Comparison of ENCODE assay signal across 25 cellular contexts in genomic region chr19:55352040-55352439, GRCh38. TPM values are rescaled to one million over a fixed set of nuclear protein-coding genes. Genes with fewer than 3 reads are reported as not detected.
DNase-seq lines count a peak whose midpoint lies in the region; ATAC-seq and TF ChIP-seq lines count a peak whose summit lies in the region.
"Had no signal": no experiment of that assay in that cellular context is flagged by ENCODE, and none has a peak within 500 bp of the region (broad histone marks: within the 10 kb centered on the region; RNA-seq: fewer than 3 reads in every experiment).

No MANE protein-coding gene starts in this region.

- H3K4me1 ChIP-seq in mammary epithelial cell (ENCODE audit: insufficient read depth, low read length): peaks cover 30% of the 10 kb centered on the region

- H3K27me3 ChIP-seq in mammary epithelial cell (ENCODE audit: insufficient read depth, low read length): no peaks in the 10 kb centered on the region
- H3K27me3 ChIP-seq: ovary had no signal

- H2AFZ ChIP-seq in mammary epithelial cell (ENCODE audit: low read depth, low read length): no peak overlapping the region

- H3K9me3 ChIP-seq in mammary epithelial cell (replicated peaks; ENCODE audit: insufficient read depth, low read length): no peaks in the 10 kb centered on the region
- H3K9me3 ChIP-seq: ovary, right atrium auricular region, stomach, tibial nerve had no signal

- POLR2A ChIA-PET in activated CD4-positive, alpha-beta memory T cell treated with anti-CD3 and anti-CD28 coated beads, Interleukin-2, amount 10 ng/mL, durations not matched to agents 7 days and 5 days (lab: Charles Lee): interaction anchor here (0.9 to 2.5 kb wide), 2 partner anchors 13 to 92 kb away, joined by 3 to 13 read pairs; partner anchors contain the start of gene KMT5C
- POLR2A ChIA-PET in activated CD4-positive, alpha-beta memory T cell treated with anti-CD3 and anti-CD28 coated beads for 36 hours (lab: Charles Lee): no interaction called here

- no peaks in the 10 kb centered on the region for H3K36me3 ChIP-seq in mammary epithelial cell (ENCODE audit: insufficient read depth, low read length)
- H3K36me3 ChIP-seq: ovary had no signal

- no peak for TF ChIP-seq POLR2A in NB4 (IDR thresholded peaks at IDR 0.05; ENCODE audit: extremely low read depth, insufficient read length)

- H4K20me1 ChIP-seq in mammary epithelial cell (ENCODE audit: insufficient read depth, low read length): no peaks in the 10 kb centered on the region

- TF ChIP-seq CTCF in NB4 (IDR thresholded peaks at IDR 0.05; ENCODE audit: low read depth, low read length): no peak
- TF ChIP-seq CTCF in mammary epithelial cell (conservative IDR thresholded peaks at IDR 0.05 in 1 of 2, IDR thresholded peaks at IDR 0.05 in 1 of 2; ENCODE audit: extremely low read depth in 1 of 2, insufficient read depth in 1 of 2, low read depth in 1 of 2, low read length in 2 of 2): no peak

- no peak overlapping the region for H3K9ac ChIP-seq in mammary epithelial cell (ENCODE audit: insufficient read depth, low read length)

- H3K4me3 Mint-ChIP-seq in activated CD4-positive, alpha-beta memory T cell treated with anti-CD3 and anti-CD28 coated beads, Interleukin-2, amount 10 ng/mL, durations not matched to agents 7 days and 5 days: no peak overlapping the region
- H3K4me3 Mint-ChIP-seq in activated CD4-positive, alpha-beta memory T cell treated with anti-CD3 and anti-CD28 coated beads for 36 hours: no peak overlapping the region
- peak overlapping the region; percentile 68 for H3K4me3 Mint-ChIP-seq in stimulated activated effector memory CD8-positive, alpha-beta T cell treated with anti-CD3 and anti-CD28 coated beads, Interleukin-12 subunit alpha, Interleukin-12 subunit beta, amount 100 ng/mL, for 72 hours
- no peak overlapping the region for H3K4me3 Mint-ChIP-seq in T-helper 2 cell treated with Interferon-gamma antibody and Interleukin-4, amounts not matched to agents 5 μg/mL and 100 μg/mL, for 36 hours

- dilution Hi-C loops in mammary epithelial cell (cut with HindIII; ENCODE audit: low sequenced_read_pairs): loop anchor here (5.0 to 10.0 kb wide), 3 partner anchors 100 to 237 kb away; partner anchors contain the start of genes PPP1R12C and ZNF628

- in situ Hi-C loops in mammary epithelial cell (cut with MboI; ENCODE audit: low sequenced_read_pairs in 2 of 2): no loop called here

- no peak overlapping the region for H3K4me2 ChIP-seq in mammary epithelial cell (ENCODE audit: insufficient read depth, low read depth, low read length)

- peaks cover 41% of the 10 kb centered on the region for H3K27me3 Mint-ChIP-seq in activated CD4-positive, alpha-beta memory T cell treated with anti-CD3 and anti-CD28 coated beads, Interleukin-2, amount 10 ng/mL, durations not matched to agents 7 days and 5 days
- H3K27me3 Mint-ChIP-seq in activated CD4-positive, alpha-beta memory T cell treated with anti-CD3 and anti-CD28 coated beads for 36 hours: peaks cover 41% of the 10 kb centered on the region
- peaks cover 46% of the 10 kb centered on the region for H3K27me3 Mint-ChIP-seq in T-helper 2 cell treated with Interferon-gamma antibody and Interleukin-4, amounts not matched to agents 5 μg/mL and 100 μg/mL, for 36 hours (ENCODE audit: low read depth)

- WGBS in mammary epithelial cell (ENCODE audit: low coverage, missing lambda C conversion rate): 78% methylated on average over 5 of the region's 6 CpGs

- H3K27ac ChIP-seq in mammary epithelial cell (ENCODE audit: insufficient read depth, low read depth, low read length): no peak overlapping the region
- H3K27ac ChIP-seq: ovary, right atrium auricular region, stomach, tibial nerve had no signal

- no TSS peak for BruUV-seq in mammary epithelial cell (replicated peaks; lab: Mats Ljungman, UMichigan)

- intact Hi-C loops in activated CD4-positive, alpha-beta memory T cell treated with anti-CD3 and anti-CD28 coated beads for 36 hours (cut with micrococcal nuclease): no loop called here
- intact Hi-C loops in mammary epithelial cell (cut with micrococcal nuclease): no loop called here

- H3K4me3 ChIP-seq in NB4 (ENCODE audit: low read depth, low read length) (no peak overlapping the region), mammary epithelial cell (replicated peaks in 1 of 3; ENCODE audit: insufficient read depth in 1 of 3, low read depth in 2 of 3, low read length in 3 of 3) (no peak overlapping the region)
- H3K4me3 ChIP-seq: ovary, right atrium auricular region, stomach, tibial nerve had no signal

- H3K36me3 Mint-ChIP-seq in activated CD4-positive, alpha-beta memory T cell treated with anti-CD3 and anti-CD28 coated beads, Interleukin-2, amount 10 ng/mL, durations not matched to agents 7 days and 5 days (ENCODE audit: low read depth): peaks cover 3% of the 10 kb centered on the region
- no peaks in the 10 kb centered on the region for H3K36me3 Mint-ChIP-seq in activated CD4-positive, alpha-beta memory T cell treated with anti-CD3 and anti-CD28 coated beads for 36 hours
- peaks cover 13% of the 10 kb centered on the region for H3K36me3 Mint-ChIP-seq in stimulated activated effector memory CD8-positive, alpha-beta T cell treated with anti-CD3 and anti-CD28 coated beads, Interleukin-12 subunit alpha, Interleukin-12 subunit beta, amount 100 ng/mL, for 72 hours
- H3K36me3 Mint-ChIP-seq in T-helper 2 cell treated with Interferon-gamma antibody and Interleukin-4, amounts not matched to agents 5 μg/mL and 100 μg/mL, for 36 hours (ENCODE audit: low read depth): peaks cover 2% of the 10 kb centered on the region
- H3K36me3 Mint-ChIP-seq: brain had no signal

- DNase-seq in activated CD4-positive, alpha-beta memory T cell treated with anti-CD3 and anti-CD28 coated beads, Interleukin-2, amount 10 ng/mL, durations not matched to agents 7 days and 5 days: peak; percentile 45
- DNase-seq in activated CD4-positive, alpha-beta memory T cell treated with anti-CD3 and anti-CD28 coated beads for 36 hours: no peak
- DNase-seq in NB4 (ENCODE audit: low read depth) (peak; percentile 39), mammary epithelial cell (peak; percentile 84), KG1 (lab: John Stamatoyannopoulos, UW) (no peak), DMS53 treated with DMSO at 0.1 percent for 48 hours (lab: John Stamatoyannopoulos, UW; ENCODE audit: unreplicated experiment) (no peak)
- no peak for DNase-seq in stimulated activated effector memory CD8-positive, alpha-beta T cell treated with anti-CD3 and anti-CD28 coated beads, Interleukin-12 subunit alpha, Interleukin-12 subunit beta, amount 100 ng/mL, for 72 hours (ENCODE audit: low spot score in 2 of 2)
- DNase-seq in T-helper 2 cell treated with Interferon-gamma antibody and Interleukin-4, amounts not matched to agents 5 μg/mL and 100 μg/mL, for 36 hours (ENCODE audit: low spot score): no peak
- DNase-seq: activated CD4-positive, alpha-beta T cell treated with anti-CD3 and anti-CD28 coated beads for 48 hours; activated CD8-positive, alpha-beta memory T cell treated with anti-CD3 and anti-CD28 coated beads, Interleukin-2, amount 50 U/mL, for 48 hours; activated effector memory CD4-positive, alpha-beta T cell treated with anti-CD3 and anti-CD28 coated beads, Interleukin-2, amount 50 U/mL, for 16 hours; effector memory CD4-positive, alpha-beta T cell; MV-4-11; naive B cell; NCI-H1930; NCI-H345; NCI-H774; SIG-M5; stimulated activated CD4-positive, alpha-beta T cell treated with anti-CD3 and anti-CD28 coated beads, Interleukin-12 subunit alpha, Interleukin-12 subunit beta, amount 100 ng/mL, for 4 hours; stomach had no signal

- H3K27ac Mint-ChIP-seq in activated CD4-positive, alpha-beta memory T cell treated with anti-CD3 and anti-CD28 coated beads, Interleukin-2, amount 10 ng/mL, durations not matched to agents 7 days and 5 days: peak overlapping the region; percentile 26
- no peak overlapping the region for H3K27ac Mint-ChIP-seq in activated CD4-positive, alpha-beta memory T cell treated with anti-CD3 and anti-CD28 coated beads for 36 hours
- H3K27ac Mint-ChIP-seq in stimulated activated effector memory CD8-positive, alpha-beta T cell treated with anti-CD3 and anti-CD28 coated beads, Interleukin-12 subunit alpha, Interleukin-12 subunit beta, amount 100 ng/mL, for 72 hours: no peak overlapping the region
- no peak overlapping the region for H3K27ac Mint-ChIP-seq in T-helper 2 cell treated with Interferon-gamma antibody and Interleukin-4, amounts not matched to agents 5 μg/mL and 100 μg/mL, for 36 hours
- H3K27ac Mint-ChIP-seq: brain had no signal

- peak; percentile 41 for ATAC-seq in stimulated activated effector memory CD8-positive, alpha-beta T cell treated with anti-CD3 and anti-CD28 coated beads, Interleukin-12 subunit alpha, Interleukin-12 subunit beta, amount 100 ng/mL, for 72 hours

- H3K4me1 Mint-ChIP-seq in activated CD4-positive, alpha-beta memory T cell treated with anti-CD3 and anti-CD28 coated beads, Interleukin-2, amount 10 ng/mL, durations not matched to agents 7 days and 5 days: peaks cover 34% of the 10 kb centered on the region
- peaks cover 13% of the 10 kb centered on the region for H3K4me1 Mint-ChIP-seq in activated CD4-positive, alpha-beta memory T cell treated with anti-CD3 and anti-CD28 coated beads for 36 hours (ENCODE audit: low read depth)
- peaks cover 33% of the 10 kb centered on the region for H3K4me1 Mint-ChIP-seq in stimulated activated effector memory CD8-positive, alpha-beta T cell treated with anti-CD3 and anti-CD28 coated beads, Interleukin-12 subunit alpha, Interleukin-12 subunit beta, amount 100 ng/mL, for 72 hours
- H3K4me1 Mint-ChIP-seq in T-helper 2 cell treated with Interferon-gamma antibody and Interleukin-4, amounts not matched to agents 5 μg/mL and 100 μg/mL, for 36 hours (ENCODE audit: low read depth): peaks cover 17% of the 10 kb centered on the region

- H3K79me2 ChIP-seq in mammary epithelial cell (ENCODE audit: insufficient read depth, low read length): no peaks in the 10 kb centered on the region

- CTCF ChIA-PET in activated CD4-positive, alpha-beta memory T cell treated with anti-CD3 and anti-CD28 coated beads, Interleukin-2, amount 10 ng/mL, durations not matched to agents 7 days and 5 days (lab: Charles Lee): interaction anchor here (0.8 kb wide), 1 partner anchor 50 kb away, joined by 5 read pairs; no protein-coding TSS in a partner anchor
- CTCF ChIA-PET in activated CD4-positive, alpha-beta memory T cell treated with anti-CD3 and anti-CD28 coated beads for 36 hours (lab: Charles Lee): interaction anchor here (0.8 to 1.5 kb wide), 3 partner anchors 13 to 211 kb away, joined by 3 to 5 read pairs (median 5); partner anchors contain the start of gene KMT5C
- CTCF ChIA-PET in mammary epithelial cell (lab: Charles Lee; ENCODE audit: low non-redundant PET): no interaction called here

- no peaks in the 10 kb centered on the region for H3K9me3 Mint-ChIP-seq in activated CD4-positive, alpha-beta memory T cell treated with anti-CD3 and anti-CD28 coated beads, Interleukin-2, amount 10 ng/mL, durations not matched to agents 7 days and 5 days
- no peaks in the 10 kb centered on the region for H3K9me3 Mint-ChIP-seq in activated CD4-positive, alpha-beta memory T cell treated with anti-CD3 and anti-CD28 coated beads for 36 hours
- H3K9me3 Mint-ChIP-seq in stimulated activated effector memory CD8-positive, alpha-beta T cell treated with anti-CD3 and anti-CD28 coated beads, Interleukin-12 subunit alpha, Interleukin-12 subunit beta, amount 100 ng/mL, for 72 hours: no peaks in the 10 kb centered on the region
- H3K9me3 Mint-ChIP-seq in T-helper 2 cell treated with Interferon-gamma antibody and Interleukin-4, amounts not matched to agents 5 μg/mL and 100 μg/mL, for 36 hours: no peaks in the 10 kb centered on the region

RNA-seq across cellular contexts. Expression of gene COX6B2, which starts 2.5 kb away (rescaled TPM):
- 1 to 10 TPM in 1 of 2 experiments, under 1 TPM in 1; 0.83 to 2.0 TPM for total RNA-seq in activated CD4-positive, alpha-beta memory T cell treated with anti-CD3 and anti-CD28 coated beads, Interleukin-2, amount 10 ng/mL, durations not matched to agents 7 days and 5 days
- under 1 TPM; 0.15 to 0.81 TPM for total RNA-seq in activated CD4-positive, alpha-beta memory T cell treated with anti-CD3 and anti-CD28 coated beads for 36 hours
- 1 to 10 TPM in 1 of 2 donors, under 1 TPM in 1; under 0.01 to 2.7 TPM for total RNA-seq in mammary epithelial cell
- 1.4 TPM for polyA plus RNA-seq in mammary epithelial cell
- polyA minus RNA-seq in mammary epithelial cell: 5.4 TPM
- total RNA-seq: mesenteric fat pad, right atrium auricular region, tibial nerve had no signal

RNA-seq across cellular contexts. Expression of gene GARIN5B, which starts 11.0 kb away (rescaled TPM):
- total RNA-seq in activated CD4-positive, alpha-beta memory T cell treated with anti-CD3 and anti-CD28 coated beads, Interleukin-2, amount 10 ng/mL, durations not matched to agents 7 days and 5 days: not detected
- total RNA-seq in activated CD4-positive, alpha-beta memory T cell treated with anti-CD3 and anti-CD28 coated beads for 36 hours: not detected
- total RNA-seq in mammary epithelial cell: not detected
- not detected for polyA plus RNA-seq in mammary epithelial cell
- not detected for polyA minus RNA-seq in mammary epithelial cell
- total RNA-seq: mesenteric fat pad, ovary, right atrium auricular region, stomach, tibial nerve had no signal
- polyA plus RNA-seq: ovary, stomach had no signal

RNA-seq across cellular contexts. Expression of gene KMT5C, which starts 12.4 kb away (rescaled TPM):
- total RNA-seq in activated CD4-positive, alpha-beta memory T cell treated with anti-CD3 and anti-CD28 coated beads, Interleukin-2, amount 10 ng/mL, durations not matched to agents 7 days and 5 days: 10 to 100 TPM; 27.2 to 28.9 TPM
- total RNA-seq in activated CD4-positive, alpha-beta memory T cell treated with anti-CD3 and anti-CD28 coated beads for 36 hours: 10 to 100 TPM; 34.2 to 35.2 TPM
- total RNA-seq in mammary epithelial cell: 10 to 100 TPM; 15.6 to 18.8 TPM
- 8.4 TPM for polyA plus RNA-seq in mammary epithelial cell
- polyA minus RNA-seq in mammary epithelial cell: 9.0 TPM

RNA-seq across cellular contexts. Expression of gene IL11, which starts 18.2 kb away (rescaled TPM):
- under 1 TPM in 1 of 2 experiments, not detected in 1; 0.48 TPM for total RNA-seq in activated CD4-positive, alpha-beta memory T cell treated with anti-CD3 and anti-CD28 coated beads, Interleukin-2, amount 10 ng/mL, durations not matched to agents 7 days and 5 days
- under 1 TPM; 0.17 to 0.39 TPM for total RNA-seq in activated CD4-positive, alpha-beta memory T cell treated with anti-CD3 and anti-CD28 coated beads for 36 hours
- 1 to 10 TPM; 1.3 to 2.5 TPM for total RNA-seq in mammary epithelial cell
- 1.2 TPM for polyA plus RNA-seq in mammary epithelial cell
- polyA minus RNA-seq in mammary epithelial cell: 0.88 TPM
- total RNA-seq: mesenteric fat pad had no signal

RNA-seq across cellular contexts. Expression of gene TMEM190, which starts 24.6 kb away (rescaled TPM):
- total RNA-seq in activated CD4-positive, alpha-beta memory T cell treated with anti-CD3 and anti-CD28 coated beads, Interleukin-2, amount 10 ng/mL, durations not matched to agents 7 days and 5 days: not detected
- not detected for total RNA-seq in activated CD4-positive, alpha-beta memory T cell treated with anti-CD3 and anti-CD28 coated beads for 36 hours
- total RNA-seq in mammary epithelial cell: under 1 TPM in 1 of 2 donors, not detected in 1; 0.75 TPM
- polyA plus RNA-seq in mammary epithelial cell: not detected
- not detected for polyA minus RNA-seq in mammary epithelial cell
- total RNA-seq: mesenteric fat pad, right atrium auricular region, stomach had no signal
- polyA plus RNA-seq: ovary had no signal

Comparison
In these comparisons a context has a peak if more than half of its experiments do, and no peak if none do; other contexts are left out.
1. DNase-seq: peak in activated CD4-positive, alpha-beta memory T cell treated with anti-CD3 and anti-CD28 coated beads, Interleukin-2, amount 10 ng/mL, durations not matched to agents 7 days and 5 days (single experiment), NB4 (single experiment) and mammary epithelial cell (single experiment); none in activated CD4-positive, alpha-beta memory T cell treated with anti-CD3 and anti-CD28 coated beads for 36 hours (single experiment), stimulated activated effector memory CD8-positive, alpha-beta T cell treated with anti-CD3 and anti-CD28 coated beads, Interleukin-12 subunit alpha, Interleukin-12 subunit beta, amount 100 ng/mL, for 72 hours (0 of 2), T-helper 2 cell treated with Interferon-gamma antibody and Interleukin-4, amounts not matched to agents 5 μg/mL and 100 μg/mL, for 36 hours (single experiment), KG1 (single experiment) and DMS53 treated with DMSO at 0.1 percent for 48 hours (single experiment).